Comparison of ENCODE assay signal across 1 cellular context in the genomic region with DNA sequence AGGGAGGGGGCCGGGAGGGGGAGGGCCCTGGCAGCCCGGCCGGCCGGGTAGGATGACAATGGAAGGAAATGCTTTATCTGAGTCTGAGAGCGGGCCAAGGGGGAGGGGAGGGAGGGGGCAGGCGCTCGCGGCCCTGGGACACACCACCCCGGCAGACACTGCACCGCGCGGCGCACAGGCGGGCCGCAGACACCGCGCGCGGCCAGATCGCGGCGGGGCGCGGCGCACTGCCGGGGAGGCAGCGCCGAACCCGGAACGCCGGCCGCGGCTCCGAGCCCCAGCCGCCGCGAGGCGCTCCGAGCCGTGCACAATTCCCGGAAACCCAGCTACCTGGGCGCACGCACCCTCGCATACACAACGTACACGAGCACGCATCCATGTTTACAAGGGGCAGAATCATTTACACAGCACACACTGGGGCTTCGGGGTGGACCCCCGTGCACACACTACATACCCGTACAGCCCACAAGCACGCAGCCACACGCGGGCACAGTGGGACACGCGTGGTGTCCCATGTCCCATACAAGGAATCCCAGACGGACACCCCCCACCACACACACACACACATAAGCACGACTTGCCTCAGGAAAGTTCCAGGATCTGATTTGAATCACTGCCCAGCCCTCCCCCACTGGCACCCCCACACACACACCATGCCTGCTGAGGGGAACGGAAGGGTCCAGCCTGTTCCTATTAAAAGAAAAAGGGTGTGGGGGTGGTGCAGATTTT.
TF ChIP-seq lines count a peak whose summit lies in the region.

Gene HDAC7 (minus strand): TSS at position 2 of the 729 bp plus-strand sequence. CDS start 118 bp downstream, outside the sequence.

TF ChIP-seq in K562, 482 proteins besides CTCF, POLR2A, EP300 and RAD21 (continued from another document and continues in another):
- peak; percentile 81 for TF ChIP-seq THAP12 (CRISPR knock-in tag; IDR thresholded peaks at IDR 0.05)
- TF ChIP-seq RBBP5 (IDR thresholded peaks at IDR 0.05; ENCODE audit: borderline replicate concordance, insufficient read depth, low read length, poor library complexity, severe bottlenecking), result peak; percentile 68
- TF ChIP-seq, protein P1, sequence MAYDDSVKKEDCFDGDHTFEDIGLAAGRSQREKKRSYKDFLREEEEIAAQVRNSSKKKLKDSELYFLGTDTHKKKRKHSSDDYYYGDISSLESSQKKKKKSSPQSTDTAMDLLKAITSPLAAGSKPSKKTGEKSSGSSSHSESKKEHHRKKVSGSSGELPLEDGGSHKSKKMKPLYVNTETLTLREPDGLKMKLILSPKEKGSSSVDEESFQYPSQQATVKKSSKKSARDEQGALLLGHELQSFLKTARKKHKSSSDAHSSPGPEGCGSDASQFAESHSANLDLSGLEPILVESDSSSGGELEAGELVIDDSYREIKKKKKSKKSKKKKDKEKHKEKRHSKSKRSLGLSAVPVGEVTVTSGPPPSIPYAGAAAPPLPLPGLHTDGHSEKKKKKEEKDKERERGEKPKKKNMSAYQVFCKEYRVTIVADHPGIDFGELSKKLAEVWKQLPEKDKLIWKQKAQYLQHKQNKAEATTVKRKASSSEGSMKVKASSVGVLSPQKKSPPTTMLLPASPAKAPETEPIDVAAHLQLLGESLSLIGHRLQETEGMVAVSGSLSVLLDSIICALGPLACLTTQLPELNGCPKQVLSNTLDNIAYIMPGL (CRISPR knock-in tag; IDR thresholded peaks at IDR 0.05), result 0 out of 2 replicates have a peak, but pooled peaks have one; percentile 57
- no peak for TF ChIP-seq ZNF3 (CRISPR knock-in tag; IDR thresholded peaks at IDR 0.05)
- TF ChIP-seq MTA2 (IDR thresholded peaks at IDR 0.05; ENCODE audit: low read depth), result no peak
- TF ChIP-seq CEBPZ (IDR thresholded peaks at IDR 0.05; ENCODE audit: borderline replicate concordance, low read depth, low read length), result no peak
- TF ChIP-seq FOS (IDR thresholded peaks at IDR 0.05; ENCODE audit: extremely low read depth, insufficient read length), result no peak
- TF ChIP-seq, protein P2, sequence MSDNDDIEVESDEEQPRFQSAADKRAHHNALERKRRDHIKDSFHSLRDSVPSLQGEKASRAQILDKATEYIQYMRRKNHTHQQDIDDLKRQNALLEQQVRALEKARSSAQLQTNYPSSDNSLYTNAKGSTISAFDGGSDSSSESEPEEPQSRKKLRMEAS (CRISPR knock-in tag; IDR thresholded peaks at IDR 0.05), result no peak; the same call in 1 of the 2 replicates
- no peak for TF ChIP-seq MNT (conservative IDR thresholded peaks at IDR 0.05)
- TF ChIP-seq MYBL2 (IDR thresholded peaks at IDR 0.05; ENCODE audit: low read depth), result no peak
- no peak for TF ChIP-seq MYBL2 (CRISPR knock-in tag; IDR thresholded peaks at IDR 0.05; ENCODE audit: borderline replicate concordance)
- 0 out of 2 replicates have a peak, but pooled peaks have one; percentile 17 for TF ChIP-seq CREB3L1 (IDR thresholded peaks at IDR 0.05; ENCODE audit: borderline replicate concordance, low read depth)
- TF ChIP-seq HMG20B (CRISPR knock-in tag; IDR thresholded peaks at IDR 0.05), result no peak
- TF ChIP-seq PHB (CRISPR knock-in tag; IDR thresholded peaks at IDR 0.05), result no peak; the same call in 1 of the 2 replicates
- TF ChIP-seq CBX8 (IDR thresholded peaks at IDR 0.05; ENCODE audit: borderline replicate concordance, extremely low read depth, low read depth, low read length, poor library complexity, severe bottlenecking), result no peak
- peak; percentile 71 for TF ChIP-seq GATAD2B (IDR thresholded peaks at IDR 0.05; ENCODE audit: borderline replicate concordance)
- TF ChIP-seq FOXK1 (CRISPR knock-in tag; IDR thresholded peaks at IDR 0.05; ENCODE audit: borderline replicate concordance), result no peak
- no peak for TF ChIP-seq SNIP1 (IDR thresholded peaks at IDR 0.05; ENCODE audit: low read depth)
- TF ChIP-seq NR3C1 (CRISPR knock-in tag; IDR thresholded peaks at IDR 0.05), result no peak
- no peak for TF ChIP-seq ZC3H4 (CRISPR knock-in tag; IDR thresholded peaks at IDR 0.05; ENCODE audit: borderline replicate concordance)
- TF ChIP-seq TRIM28 (IDR thresholded peaks at IDR 0.05), result no peak
- no peak for TF ChIP-seq JUN (IDR thresholded peaks at IDR 0.05; ENCODE audit: borderline replicate concordance, low read depth, low read length)
- 0 out of 2 replicates have a peak, but pooled peaks have one; percentile 17 for TF ChIP-seq JUN (CRISPR knock-in tag; IDR thresholded peaks at IDR 0.05; ENCODE audit: borderline replicate concordance)
- no peak for TF ChIP-seq SIX5 (IDR thresholded peaks at IDR 0.05; ENCODE audit: borderline replicate concordance in 1 of 2, insufficient read depth in 1 of 2, low read depth in 1 of 2, low read length in 2 of 2)
- 0 out of 2 replicates have a peak, but pooled peaks have one; percentile 43 for TF ChIP-seq NR2C2 (CRISPR knock-in tag; IDR thresholded peaks at IDR 0.05)
- TF ChIP-seq NR2C2 (tag; IDR thresholded peaks at IDR 0.05), result no peak
- TF ChIP-seq NCOA2 (IDR thresholded peaks at IDR 0.05; ENCODE audit: partially characterized antibody in 2 of 2), result no peak
- no peak for TF ChIP-seq KLF16 (IDR thresholded peaks at IDR 0.05)
- TF ChIP-seq TCF7L2 (IDR thresholded peaks at IDR 0.05; ENCODE audit: low read depth, low read length), result no peak
- TF ChIP-seq NCOA6 (IDR thresholded peaks at IDR 0.05), result no peak
- no peak for TF ChIP-seq GTF2B (IDR thresholded peaks at IDR 0.05; ENCODE audit: extremely low read depth, insufficient read length)
- no peak for TF ChIP-seq ILK (tag; IDR thresholded peaks at IDR 0.05; ENCODE audit: borderline replicate concordance, low read depth)
- no peak for TF ChIP-seq KAT8 (IDR thresholded peaks at IDR 0.05; ENCODE audit: low read depth)
- no peak for TF ChIP-seq ASH1L (IDR thresholded peaks at IDR 0.05; ENCODE audit: borderline replicate concordance, low read depth, partially characterized antibody)
- TF ChIP-seq NEUROD1 (IDR thresholded peaks at IDR 0.05; ENCODE audit: borderline replicate concordance, low read depth, low read length, partially characterized antibody), result no peak
- no peak for TF ChIP-seq SREBF1 (IDR thresholded peaks at IDR 0.05; ENCODE audit: borderline replicate concordance, low read depth, low read length)
- TF ChIP-seq EGR1 (conservative IDR thresholded peaks at IDR 0.05), result peak; percentile 43; the same call in 1 of the 2 replicates
- TF ChIP-seq ZSCAN29 (IDR thresholded peaks at IDR 0.05), result no peak
- peak in 1 of 2 experiments; percentile 70 for TF ChIP-seq AFF1 (IDR thresholded peaks at IDR 0.05; ENCODE audit: low read depth in 1 of 2, partially characterized antibody in 2 of 2)
- TF ChIP-seq POLR2G (IDR thresholded peaks at IDR 0.05; ENCODE audit: low read depth, low read length), result peak; percentile 86
- no peak for TF ChIP-seq SREBF2 (CRISPR knock-in tag; IDR thresholded peaks at IDR 0.05)
- no peak for TF ChIP-seq ATF4 (CRISPR knock-in tag; IDR thresholded peaks at IDR 0.05)
- no peak for TF ChIP-seq FOXJ3 (CRISPR knock-in tag; IDR thresholded peaks at IDR 0.05)
- TF ChIP-seq ZNF436 (CRISPR knock-in tag; IDR thresholded peaks at IDR 0.05), result no peak
- TF ChIP-seq SP2 (IDR thresholded peaks at IDR 0.05; ENCODE audit: extremely low read depth, low read depth, low read length, poor library complexity, severe bottlenecking), result no peak
